In genomic region chr1:6907676-6908434, GRCh38 we compare ENCODE assay signal across 22 cellular contexts.
DNase-seq lines count a peak whose midpoint lies in the region; ATAC-seq, FAIRE-seq and TF ChIP-seq lines count a peak whose summit lies in the region.
"Had no signal": no experiment of that assay in that cellular context is flagged by ENCODE, and none has a peak within 500 bp of the region (broad histone marks: within the 10 kb centered on the region; RNA-seq: fewer than 3 reads in every experiment).

No MANE protein-coding gene starts in this region.

- TF ChIP-seq CTCF in HEK293 (tag by site-specific recombination; IDR thresholded peaks at IDR 0.05) (no peak), H1 (IDR thresholded peaks at IDR 0.05; ENCODE audit: control extremely low read depth in 1 of 3, insufficient read depth in 1 of 3, low read depth in 1 of 3, low read length in 3 of 3) (no peak), neural progenitor cell (IDR thresholded peaks at IDR 0.05) (no peak)

- TF ChIP-seq POLR2A in H1 (IDR thresholded peaks at IDR 0.05; ENCODE audit: control extremely low read depth in 1 of 2, low read depth in 2 of 2, low read length in 2 of 2): no peak

- FAIRE-seq in H1 (lab: Jason Lieb, UNC): no peak
- FAIRE-seq: G401.6 had no signal

- no peak overlapping the region for H4K5ac ChIP-seq in H1 (ENCODE audit: insufficient read length, low read depth, low read length)

- H3K4me3 ChIP-seq in BLaER1: no peak overlapping the region
- no peak overlapping the region for H3K4me3 ChIP-seq in HEK293 (ENCODE audit: low read depth, low read length)
- H3K4me3 ChIP-seq in H1 (ENCODE audit: extremely low read depth in 1 of 4, insufficient read depth in 2 of 4, low read depth in 3 of 4, low read length in 4 of 4): no peak overlapping the region
- H3K4me3 ChIP-seq in neural progenitor cell: no peak overlapping the region
- H3K4me3 ChIP-seq: GM23248, MG63, PC-9, SJSA1 had no signal

- H3K9me3 Mint-ChIP-seq in neural progenitor cell: no peaks in the 10 kb centered on the region
- H3K9me3 Mint-ChIP-seq in activated naive CD4-positive, alpha-beta T cell treated with anti-CD3 and anti-CD28 coated beads for 36 hours: no peaks in the 10 kb centered on the region
- H3K9me3 Mint-ChIP-seq in activated T-cell treated with anti-CD3 and anti-CD28 coated beads, Interleukin-2, amount 50 U/mL, for 72 hours: peaks cover 0 to 2% of the 10 kb centered on the region in 2 donors
- H3K9me3 Mint-ChIP-seq: CD4-positive, alpha-beta T cell had no signal

- H3K18ac ChIP-seq in H1 (ENCODE audit: extremely low read depth, low read length): no peak overlapping the region

- peaks cover 54% of the 10 kb centered on the region for H3K4me1 Mint-ChIP-seq in neural progenitor cell
- H3K4me1 Mint-ChIP-seq in activated naive CD4-positive, alpha-beta T cell treated with anti-CD3 and anti-CD28 coated beads for 36 hours (ENCODE audit: low read depth): no peaks in the 10 kb centered on the region
- peaks cover 5% of the 10 kb centered on the region for H3K4me1 Mint-ChIP-seq in activated T-cell treated with anti-CD3 and anti-CD28 coated beads, Interleukin-2, amount 50 U/mL, for 72 hours (ENCODE audit: low read depth)

- peaks cover 5% of the 10 kb centered on the region for H3F3A ChIP-seq in neural progenitor cell (ENCODE audit: low read depth)

- H3K23me2 ChIP-seq in H1 (ENCODE audit: low read depth, low read length): no peaks in the 10 kb centered on the region

- H3K9ac ChIP-seq in BLaER1: no peak overlapping the region
- no peak overlapping the region for H3K9ac ChIP-seq in H1 (replicated peaks in 1 of 4; ENCODE audit: extremely low read depth in 1 of 4, low read depth in 3 of 4, low read length in 3 of 4)
- H3K9ac ChIP-seq in neural progenitor cell: no peak overlapping the region
- H3K9ac ChIP-seq: GM23248 had no signal

- intact Hi-C loops in activated naive CD4-positive, alpha-beta T cell treated with anti-CD3 and anti-CD28 coated beads for 36 hours (cut with micrococcal nuclease): no loop called here

- CTCF ChIA-PET in HEK293 (lab: Yijun Ruan, JAX) (no interaction called here), H1 (lab: Charles Lee; ENCODE audit: partially characterized antibody) (no interaction called here)
- CTCF ChIA-PET in activated naive CD4-positive, alpha-beta T cell treated with anti-CD3 and anti-CD28 coated beads for 36 hours (lab: Charles Lee): no interaction called here

- no peaks in the 10 kb centered on the region for H3K27me3 ChIP-seq in BLaER1
- H3K27me3 ChIP-seq in H1 (replicated peaks in 1 of 4; ENCODE audit: control insufficient read depth in 3 of 4, extremely low read depth in 1 of 4, insufficient read depth in 3 of 4, low read length in 3 of 4): no peaks in the 10 kb centered on the region
- H3K27me3 ChIP-seq in neural progenitor cell: no peaks in the 10 kb centered on the region
- H3K27me3 ChIP-seq: MG63, SJSA1 had no signal

- H3K79me1 ChIP-seq in H1 (ENCODE audit: low read depth, low read length): no peaks in the 10 kb centered on the region

- H2BK5ac ChIP-seq in H1 (ENCODE audit: low read depth, low read length): peak overlapping the region; percentile 60; the same call in 1 of the 2 replicates

- H2BK120ac ChIP-seq in H1 (replicated peaks; ENCODE audit: low read depth, low read length): no peak overlapping the region

- H2BK20ac ChIP-seq in H1 (ENCODE audit: low read length): no peak overlapping the region

- H3K4ac ChIP-seq in H1 (replicated peaks; ENCODE audit: insufficient read length, low read depth, low read length): no peak overlapping the region

- H3K27ac ChIP-seq in BLaER1: no peak overlapping the region
- H3K27ac ChIP-seq in HEK293 (ENCODE audit: extremely low read depth, low read depth, low read length): no peak overlapping the region
- H3K27ac ChIP-seq in H1 (ENCODE audit: low read depth, low read length): no peak overlapping the region
- no peak overlapping the region for H3K27ac ChIP-seq in neural progenitor cell
- H3K27ac ChIP-seq: GM23248, PC-9, SJSA1 had no signal

- H3K27ac Mint-ChIP-seq in neural progenitor cell: no peak overlapping the region
- H3K27ac Mint-ChIP-seq in activated naive CD4-positive, alpha-beta T cell treated with anti-CD3 and anti-CD28 coated beads for 36 hours: no peak overlapping the region
- no peak overlapping the region for H3K27ac Mint-ChIP-seq in activated T-cell treated with anti-CD3 and anti-CD28 coated beads, Interleukin-2, amount 50 U/mL, for 72 hours
- H3K27ac Mint-ChIP-seq: CD4-positive, alpha-beta T cell had no signal

- H3K36me3 ChIP-seq in BLaER1 (no peaks in the 10 kb centered on the region), HEK293 (ENCODE audit: control insufficient read depth in 2 of 2, insufficient read depth in 1 of 2, low read length in 2 of 2) (no peaks in the 10 kb centered on the region), H1 (ENCODE audit: control insufficient read depth in 2 of 4, insufficient read depth in 4 of 4, low read length in 3 of 4) (no peaks in the 10 kb centered on the region), neural progenitor cell (no peaks in the 10 kb centered on the region)
- H3K36me3 ChIP-seq: MG63, SJSA1 had no signal

- peak overlapping the region; percentile 54; the same call in 1 of the 2 replicates for H3K4me2 ChIP-seq in BLaER1
- H3K4me2 ChIP-seq in H1 (ENCODE audit: insufficient read depth in 1 of 2, low read depth in 2 of 2, low read length in 2 of 2): no peak overlapping the region
- no peak overlapping the region for H3K4me2 ChIP-seq in neural progenitor cell
- H3K4me2 ChIP-seq: PC-9 had no signal

- H2BK15ac ChIP-seq in H1 (ENCODE audit: low read length): peak overlapping the region; percentile 81; the same call in 1 of the 2 replicates

- TF ChIP-seq EP300 in H1 (IDR thresholded peaks at IDR 0.05; ENCODE audit: borderline replicate concordance in 1 of 2, low read depth in 2 of 2, low read length in 2 of 2): no peak

- peak overlapping the region; percentile 6 for H4K91ac ChIP-seq in H1 (replicated peaks; ENCODE audit: insufficient read length, low read length)

- H3K23ac ChIP-seq in H1 (ENCODE audit: insufficient read length): no peak overlapping the region

- peaks cover 2% of the 10 kb centered on the region for H3K36me3 Mint-ChIP-seq in neural progenitor cell
- no peaks in the 10 kb centered on the region for H3K36me3 Mint-ChIP-seq in activated naive CD4-positive, alpha-beta T cell treated with anti-CD3 and anti-CD28 coated beads for 36 hours (ENCODE audit: low read depth)
- H3K36me3 Mint-ChIP-seq in activated T-cell treated with anti-CD3 and anti-CD28 coated beads, Interleukin-2, amount 50 U/mL, for 72 hours (ENCODE audit: insufficient read depth in 2 of 2): no peaks in the 10 kb centered on the region

- no peak for TF ChIP-seq RAD21 in H1 (IDR thresholded peaks at IDR 0.05 in 1 of 2, conservative IDR thresholded peaks at IDR 0.05 in 1 of 2; ENCODE audit: low read depth in 2 of 2, low read length in 2 of 2)

- no peak overlapping the region for H2AFZ ChIP-seq in H1 (ENCODE audit: low read length)
- no peak overlapping the region for H2AFZ ChIP-seq in neural progenitor cell (replicated peaks)
- H2AFZ ChIP-seq: GM23248, PC-9 had no signal

- H3K79me2 ChIP-seq in H1 (ENCODE audit: control insufficient read depth in 1 of 2, insufficient read depth in 2 of 2, low read length in 2 of 2) (no peaks in the 10 kb centered on the region), neural progenitor cell (ENCODE audit: low read depth) (no peaks in the 10 kb centered on the region)

- H4K8ac ChIP-seq in H1 (ENCODE audit: extremely low read depth, insufficient read depth, low read length): no peak overlapping the region

- H4K20me1 ChIP-seq in BLaER1: no peaks in the 10 kb centered on the region
- no peaks in the 10 kb centered on the region for H4K20me1 ChIP-seq in H1 (replicated peaks in 1 of 2; ENCODE audit: control insufficient read depth in 1 of 2, insufficient read depth in 2 of 2, low read length in 2 of 2)
- peaks cover 12% of the 10 kb centered on the region for H4K20me1 ChIP-seq in neural progenitor cell (ENCODE audit: low read depth)

- WGBS in H1 (ENCODE audit: extremely low coverage in 1 of 2, insufficient coverage in 1 of 2, insufficient read length in 1 of 2, insufficient replicate concordance in 2 of 2, low coverage in 1 of 2, low lambda C conversion rate in 2 of 2, missing lambda C conversion rate in 1 of 2), 2 experiments: 84% methylated on average over 20 of the region's 21 CpGs; no CpG with 5 or more reads in 1 of the 2 experiments

- no peak for ATAC-seq in HG02970 (IDR thresholded peaks at IDR 0.05; ENCODE audit: low FRiP score, unreplicated experiment)
- no peak for ATAC-seq in activated T-cell treated with anti-CD3 and anti-CD28 coated beads, Interleukin-2, amount 50 U/mL, for 72 hours (replicated peaks in 1 of 2)

- peak overlapping the region; percentile 93; the same call in 1 of the 2 replicates for H2AK5ac ChIP-seq in H1 (ENCODE audit: low read depth, low read length)

- H3K4me3 Mint-ChIP-seq in neural progenitor cell: peak overlapping the region; percentile 64
- no peak overlapping the region for H3K4me3 Mint-ChIP-seq in activated naive CD4-positive, alpha-beta T cell treated with anti-CD3 and anti-CD28 coated beads for 36 hours
- H3K4me3 Mint-ChIP-seq in activated T-cell treated with anti-CD3 and anti-CD28 coated beads, Interleukin-2, amount 50 U/mL, for 72 hours: no peak overlapping the region
- H3K4me3 Mint-ChIP-seq: CD4-positive, alpha-beta T cell had no signal

- DNase-seq in H1 (ENCODE audit: low read depth in 1 of 2, low spot score in 2 of 2): no peak
- DNase-seq in neural progenitor cell (ENCODE audit: low spot score): no peak
- no peak for DNase-seq in activated naive CD4-positive, alpha-beta T cell treated with anti-CD3 and anti-CD28 coated beads for 36 hours
- DNase-seq in activated T-cell treated with anti-CD3 and anti-CD28 coated beads, Interleukin-2, amount 50 U/mL, for 72 hours: no peak
- DNase-seq: CD4-positive, alpha-beta T cell; GM23248; HCEC 1CT; IMR-90; KG1; MG63; NCI-H1048; NCI-H1417; NCI-H1694; NCI-H2029 treated with DMSO at 0.1 percent for 48 hours; NCI-H526 treated with DMSO at 0.1 percent for 48 hours; PC-9; Right ventricle myocardium superior had no signal

- peaks cover 7% of the 10 kb centered on the region for H3K27me3 Mint-ChIP-seq in neural progenitor cell (ENCODE audit: insufficient read depth, low read depth)
- peaks cover 11% of the 10 kb centered on the region for H3K27me3 Mint-ChIP-seq in activated naive CD4-positive, alpha-beta T cell treated with anti-CD3 and anti-CD28 coated beads for 36 hours (ENCODE audit: low read depth)
- H3K27me3 Mint-ChIP-seq in activated T-cell treated with anti-CD3 and anti-CD28 coated beads, Interleukin-2, amount 50 U/mL, for 72 hours (ENCODE audit: low read depth): peaks cover 15% of the 10 kb centered on the region

- peak overlapping the region; percentile 94; the same call in 1 of the 2 replicates for H2BK12ac ChIP-seq in H1 (ENCODE audit: low read depth, low read length)

- no peaks in the 10 kb centered on the region for H3K9me3 ChIP-seq in BLaER1
- H3K9me3 ChIP-seq in HEK293 (ENCODE audit: control insufficient read depth, insufficient read depth, low read depth, low read length): no peaks in the 10 kb centered on the region
- H3K9me3 ChIP-seq in H1 (ENCODE audit: insufficient read depth in 2 of 2, low read depth in 1 of 2, low read length in 1 of 2): no peaks in the 10 kb centered on the region
- H3K9me3 ChIP-seq in neural progenitor cell (ENCODE audit: low read depth): no peaks in the 10 kb centered on the region
- H3K9me3 ChIP-seq: MG63, SJSA1 had no signal

- no peak overlapping the region for H3K56ac ChIP-seq in H1 (replicated peaks; ENCODE audit: insufficient read length, low read depth, low read length)

- POLR2A ChIA-PET in HEK293 (lab: Yijun Ruan, JAX) (no interaction called here), H1 (lab: Charles Lee; ENCODE audit: partially characterized antibody) (interaction anchor here (1.5 kb wide), 1 partner anchor 26 kb away, joined by 3 read pairs; no protein-coding TSS in a partner anchor)

- peaks cover 26% of the 10 kb centered on the region for H3K4me1 ChIP-seq in BLaER1
- no peaks in the 10 kb centered on the region for H3K4me1 ChIP-seq in HEK293 (ENCODE audit: control insufficient read depth, insufficient read depth, low read length)
- peaks cover 7 to 22% (median 14%) of the 10 kb centered on the region in 4 experiments for H3K4me1 ChIP-seq in H1 (replicated peaks in 1 of 4; ENCODE audit: control insufficient read depth in 3 of 4, insufficient read depth in 4 of 4, low read length in 3 of 4)
- peaks cover 18% of the 10 kb centered on the region for H3K4me1 ChIP-seq in neural progenitor cell
- H3K4me1 ChIP-seq: SJSA1 had no signal

- no peak overlapping the region for H3K14ac ChIP-seq in H1 (ENCODE audit: insufficient read length)
